ENCODE assay signal across 22 cellular contexts in genomic region chr15:50751394-50751793, GRCh38.
"Had no signal": no experiment of that assay in that cellular context is flagged by ENCODE, and none has a peak within 500 bp of the region (broad histone marks: within the 10 kb centered on the region; RNA-seq: fewer than 3 reads in every experiment).

No MANE protein-coding gene starts in this region.

- FAIRE-seq: small intestine had no signal

- H3K36me3 ChIP-seq: breast epithelium, thoracic aorta had no signal

- H3K27me3 Mint-ChIP-seq: activated B cell treated with CpG ODN at 0.5 μM for 24 hours; activated CD4-positive, alpha-beta memory T cell treated with anti-CD3 and anti-CD28 coated beads, Interleukin-2, amount 10 ng/mL, durations not matched to agents 7 days and 5 days; activated CD4-positive, alpha-beta T cell treated with anti-CD3 and anti-CD28 coated beads, Interleukin-2, amount 10 ng/mL, durations not matched to agents 24 days and 14 days; activated T-cell treated with anti-CD3 and anti-CD28 coated beads, Interleukin-2, amount 50 U/mL, for 24 hours; memory B cell; stimulated activated memory B cell treated with anti-CD40 and anti-IgM and Interleukin-4, amounts not matched to agents 10 μg/mL and 1 μg/mL and 100 μg/mL, for 72 hours; type B pancreatic cell had no signal

- H3K4me1 ChIP-seq: breast epithelium, colonic mucosa had no signal

- H3K27ac Mint-ChIP-seq: activated B cell treated with CpG ODN at 0.5 μM for 24 hours; activated CD4-positive, alpha-beta memory T cell treated with anti-CD3 and anti-CD28 coated beads, Interleukin-2, amount 10 ng/mL, durations not matched to agents 7 days and 5 days; activated CD4-positive, alpha-beta T cell treated with anti-CD3 and anti-CD28 coated beads, Interleukin-2, amount 10 ng/mL, durations not matched to agents 24 days and 14 days; activated naive CD4-positive, alpha-beta T cell treated with anti-CD3 and anti-CD28 coated beads, Interleukin-2, amount 50 U/mL, for 72 hours; memory B cell; stimulated activated memory B cell treated with anti-CD40 and anti-IgM and Interleukin-4, amounts not matched to agents 10 μg/mL and 1 μg/mL and 100 μg/mL, for 72 hours; type B pancreatic cell had no signal

- H3K27ac ChIP-seq: breast epithelium, colonic mucosa, epithelial cell of prostate, vagina had no signal

- H3K9me3 Mint-ChIP-seq: activated B cell treated with CpG ODN at 0.5 μM for 24 hours; activated CD4-positive, alpha-beta memory T cell treated with anti-CD3 and anti-CD28 coated beads, Interleukin-2, amount 10 ng/mL, durations not matched to agents 7 days and 5 days; activated CD4-positive, alpha-beta T cell treated with anti-CD3 and anti-CD28 coated beads, Interleukin-2, amount 10 ng/mL, durations not matched to agents 24 days and 14 days; activated naive CD4-positive, alpha-beta T cell treated with anti-CD3 and anti-CD28 coated beads, Interleukin-2, amount 50 U/mL, for 72 hours; activated T-cell treated with anti-CD3 and anti-CD28 coated beads, Interleukin-2, amount 50 U/mL, for 24 hours; memory B cell; neural crest cell; stimulated activated memory B cell treated with anti-CD40 and anti-IgM and Interleukin-4, amounts not matched to agents 10 μg/mL and 1 μg/mL and 100 μg/mL, for 72 hours; type B pancreatic cell had no signal

- H3K27me3 ChIP-seq: breast epithelium, colonic mucosa, heart left ventricle, vagina had no signal

- H3K9me3 ChIP-seq: breast epithelium, colonic mucosa, heart left ventricle, thoracic aorta, vagina had no signal

- H3K4me3 ChIP-seq: breast epithelium, colonic mucosa, heart left ventricle, thoracic aorta, vagina had no signal

- H3K4me3 Mint-ChIP-seq: activated B cell treated with CpG ODN at 0.5 μM for 24 hours; activated CD4-positive, alpha-beta memory T cell treated with anti-CD3 and anti-CD28 coated beads, Interleukin-2, amount 10 ng/mL, durations not matched to agents 7 days and 5 days; activated CD4-positive, alpha-beta T cell treated with anti-CD3 and anti-CD28 coated beads, Interleukin-2, amount 10 ng/mL, durations not matched to agents 24 days and 14 days; activated T-cell treated with anti-CD3 and anti-CD28 coated beads, Interleukin-2, amount 50 U/mL, for 24 hours; memory B cell; neural crest cell; stimulated activated memory B cell treated with anti-CD40 and anti-IgM and Interleukin-4, amounts not matched to agents 10 μg/mL and 1 μg/mL and 100 μg/mL, for 72 hours; type B pancreatic cell had no signal

- DNase-seq: activated B cell treated with CpG ODN at 0.5 μM for 24 hours; activated CD4-positive, alpha-beta memory T cell treated with anti-CD3 and anti-CD28 coated beads, Interleukin-2, amount 10 ng/mL, durations not matched to agents 7 days and 5 days; activated CD4-positive, alpha-beta T cell treated with anti-CD3 and anti-CD28 coated beads, Interleukin-2, amount 10 ng/mL, durations not matched to agents 24 days and 14 days; activated effector memory CD4-positive, alpha-beta T cell treated with Interleukin-2 at 50 U/mL for 16 hours; activated T-cell treated with anti-CD3 and anti-CD28 coated beads, Interleukin-2, amount 50 U/mL, for 24 hours; colonic mucosa; heart left ventricle; islet precursor cell; left colon; occipital lobe; small intestine; stimulated activated CD4-positive, alpha-beta T cell treated with anti-CD3 and anti-CD28 coated beads, Interleukin-2, amount 100 ng/mL, for 24 hours had no signal

- ATAC-seq: heart left ventricle; left colon; sciatic nerve; stimulated activated memory B cell treated with anti-CD40 and anti-IgM and Interleukin-4, amounts not matched to agents 10 μg/mL and 1 μg/mL and 100 μg/mL, for 72 hours had no signal
